30 cellular contexts compared by ENCODE assay signal in genomic region chr7:68143345-68143744, GRCh38.
"Had no signal": no experiment of that assay in that cellular context is flagged by ENCODE, and none has a peak within 500 bp of the region (broad histone marks: within the 10 kb centered on the region; RNA-seq: fewer than 3 reads in every experiment).

No MANE protein-coding gene starts in this region.

- H3K36me3 ChIP-seq: adrenal gland, brain microvascular endothelial cell, breast epithelium had no signal

- H3K27ac ChIP-seq: adrenal gland, body of pancreas, brain microvascular endothelial cell, breast epithelium, VCaP had no signal

- ATAC-seq: activated CD8-positive, alpha-beta T cell treated with anti-CD3 and anti-CD28 coated beads for 36 hours; activated naive CD4-positive, alpha-beta T cell treated with anti-CD3 and anti-CD28 coated beads, Interleukin-2, amount 50 U/mL, for 72 hours; activated T-cell treated with anti-CD3 and anti-CD28 coated beads, Interleukin-2, amount 50 U/mL, for 4 hours; activated T-cell treated with anti-CD3 and anti-CD28 coated beads, Interleukin-2, amount 50 U/mL, for 72 hours; activated T-helper 17 cell treated with anti-CD3 and anti-CD28 coated beads, Interleukin-2, amount 50 U/mL, for 72 hours; body of pancreas; T-helper 17 cell had no signal

- H3K4me1 ChIP-seq: adrenal gland, body of pancreas, breast epithelium had no signal

- DNase-seq: activated B cell treated with CpG ODN at 0.5 μM for 24 hours; activated CD4-positive, alpha-beta memory T cell treated with anti-CD3 and anti-CD28 coated beads for 36 hours; activated CD4-positive, alpha-beta T cell treated with anti-CD3 and anti-CD28 coated beads for 4 hours; activated CD4-positive, alpha-beta T cell treated with anti-CD3 and anti-CD28 coated beads, Interleukin-2, amount 10 ng/mL, durations not matched to agents 24 days and 14 days; activated CD4-positive, alpha-beta T cell treated with anti-CD3 and anti-CD28 coated beads, Interleukin-2, amount 50 U/mL, for 1 hour; activated CD4-positive, alpha-beta T cell treated with anti-CD3 and anti-CD28 coated beads, Interleukin-2, amount 50 U/mL, for 4 hours; activated CD4-positive, CD25-positive, alpha-beta regulatory T cell treated with anti-CD3 and anti-CD28 coated beads, Interleukin-2, amount 50 U/mL, for 72 hours; activated CD8-positive, alpha-beta memory T cell treated with anti-CD3 and anti-CD28 coated beads, Interleukin-2, amount 50 U/mL, for 4 hours; activated CD8-positive, alpha-beta T cell treated with anti-CD3 and anti-CD28 coated beads for 36 hours; activated effector memory CD4-positive, alpha-beta T cell treated with anti-CD3 and anti-CD28 coated beads, Interleukin-2, amount 50 U/mL, for 16 hours; activated gamma-delta T cell treated with Interleukin-2 at 50 U/mL for 16 hours; activated naive CD4-positive, alpha-beta T cell; activated naive CD4-positive, alpha-beta T cell treated with anti-CD3 and anti-CD28 coated beads for 36 hours; activated naive CD4-positive, alpha-beta T cell treated with anti-CD3 and anti-CD28 coated beads, Interleukin-2, amount 50 U/mL, for 16 hours; activated naive CD8-positive, alpha-beta T cell treated with anti-CD3 and anti-CD28 coated beads for 36 hours; activated T-cell treated with anti-CD3 and anti-CD28 coated beads for 4 hours; activated T-cell treated with anti-CD3 and anti-CD28 coated beads, Interleukin-2, amount 50 U/mL, for 1 hour; activated T-cell treated with anti-CD3 and anti-CD28 coated beads, Interleukin-2, amount 50 U/mL, for 4 hours; activated T-cell treated with anti-CD3 and anti-CD28 coated beads, Interleukin-2, amount 50 U/mL, for 72 hours; adrenal gland; amniotic stem cell; aorta; body of pancreas; brain microvascular endothelial cell; central memory CD4-positive, alpha-beta T cell; T-helper 17 cell had no signal

- H3K4me3 ChIP-seq: adrenal gland, body of pancreas, breast epithelium had no signal
